ENCODE assay signal across 9 cellular contexts in genomic region chr11:6321961-6322362, GRCh38. TPM values are rescaled to one million over a fixed set of nuclear protein-coding genes. Genes with fewer than 3 reads are reported as not detected.
DNase-seq lines count a peak whose midpoint lies in the region; ATAC-seq and TF ChIP-seq lines count a peak whose summit lies in the region.
"Had no signal": no experiment of that assay in that cellular context is flagged by ENCODE, and none has a peak within 500 bp of the region (broad histone marks: within the 10 kb centered on the region; RNA-seq: fewer than 3 reads in every experiment).

No MANE protein-coding gene starts in this region.

- peak overlapping the region; percentile 88 for H3K4me3 Mint-ChIP-seq in activated CD4-positive, alpha-beta T cell treated with anti-CD3 and anti-CD28 coated beads, Interleukin-2, amount 10 ng/mL, durations not matched to agents 24 days and 14 days
- peak overlapping the region; percentile 41 for H3K4me3 Mint-ChIP-seq in WTC11

- peak overlapping the region; percentile 99 to 100 for H3K27ac ChIP-seq in thoracic aorta

- H3K27ac Mint-ChIP-seq in activated CD4-positive, alpha-beta T cell treated with anti-CD3 and anti-CD28 coated beads, Interleukin-2, amount 10 ng/mL, durations not matched to agents 24 days and 14 days, result peak overlapping the region; percentile 91
- peak overlapping the region; percentile 96 for H3K27ac Mint-ChIP-seq in WTC11

- no peaks in the 10 kb centered on the region for H3K9me3 ChIP-seq in thoracic aorta

- H3K36me3 ChIP-seq in thoracic aorta, result no peaks in the 10 kb centered on the region

- peaks cover 45% of the 10 kb centered on the region for H3K4me1 Mint-ChIP-seq in activated CD4-positive, alpha-beta T cell treated with anti-CD3 and anti-CD28 coated beads, Interleukin-2, amount 10 ng/mL, durations not matched to agents 24 days and 14 days
- H3K4me1 Mint-ChIP-seq in WTC11, result peaks cover 71% of the 10 kb centered on the region

- peaks cover 7% of the 10 kb centered on the region for H3K36me3 Mint-ChIP-seq in activated CD4-positive, alpha-beta T cell treated with anti-CD3 and anti-CD28 coated beads, Interleukin-2, amount 10 ng/mL, durations not matched to agents 24 days and 14 days (ENCODE audit: low read depth)
- H3K36me3 Mint-ChIP-seq in WTC11, result no peaks in the 10 kb centered on the region

- no peak overlapping the region for H3K4me3 ChIP-seq in thoracic aorta

- intact Hi-C loops in activated CD4-positive, alpha-beta T cell treated with anti-CD3 and anti-CD28 coated beads, Interleukin-2, amount 10 ng/mL, durations not matched to agents 24 days and 14 days (cut with micrococcal nuclease), result loop anchor here (1.0 to 5.0 kb wide), 6 partner anchors 29 to 635 kb away; partner anchors contain the start of genes ARFIP2, MRPL17, TIMM10B and TRIM22

- no peaks in the 10 kb centered on the region for H3K27me3 ChIP-seq in thoracic aorta (replicated peaks; ENCODE audit: insufficient read depth)

- TF ChIP-seq CTCF in WTC11 (IDR thresholded peaks at IDR 0.05), result no peak
- TF ChIP-seq CTCF in thoracic aorta (IDR thresholded peaks at IDR 0.05), result no peak

- no peaks in the 10 kb centered on the region for H3K9me3 Mint-ChIP-seq in activated CD4-positive, alpha-beta T cell treated with anti-CD3 and anti-CD28 coated beads, Interleukin-2, amount 10 ng/mL, durations not matched to agents 24 days and 14 days
- H3K9me3 Mint-ChIP-seq in WTC11, result no peaks in the 10 kb centered on the region

- ATAC-seq in WTC11, result no peak
- no peak for ATAC-seq in thoracic aorta (ENCODE audit: insufficient number of reproducible peaks, low FRiP score, low read depth)
- ATAC-seq in HG02981 (IDR thresholded peaks at IDR 0.05; ENCODE audit: unreplicated experiment), result no peak
- ATAC-seq in HG03378 (IDR thresholded peaks at IDR 0.05; ENCODE audit: unreplicated experiment), result no peak

- no peak for DNase-seq in activated CD4-positive, alpha-beta T cell treated with anti-CD3 and anti-CD28 coated beads, Interleukin-2, amount 10 ng/mL, durations not matched to agents 24 days and 14 days
- no peak for DNase-seq in activated CD4-positive, alpha-beta T cell treated with anti-CD3 and anti-CD28 coated beads for 4 hours
- DNase-seq in WTC11 (ENCODE audit: low spot score) (no peak), glomerular visceral epithelial cell (ENCODE audit: extremely low spot score) (peak; percentile 5), thoracic aorta (ENCODE audit: low spot score) (no peak), NCI-H2171 treated with DMSO at 0.1 percent for 48 hours (lab: John Stamatoyannopoulos, UW) (no peak)
- DNase-seq: DND-41 had no signal

- CTCF ChIA-PET in WTC11 (lab: Charles Lee), result interaction anchor here (0.7 to 6.5 kb wide), 9 partner anchors 23 to 92 kb away, joined by 3 to 75 read pairs (median 10); no protein-coding TSS in a partner anchor

- peaks cover 14% of the 10 kb centered on the region for H3K27me3 Mint-ChIP-seq in activated CD4-positive, alpha-beta T cell treated with anti-CD3 and anti-CD28 coated beads, Interleukin-2, amount 10 ng/mL, durations not matched to agents 24 days and 14 days
- H3K27me3 Mint-ChIP-seq in WTC11 (ENCODE audit: low read depth), result peaks cover 16% of the 10 kb centered on the region

- H3K4me1 ChIP-seq in thoracic aorta (ENCODE audit: control insufficient read depth in 1 of 2, low read depth in 2 of 2), result peaks cover 18 to 38% of the 10 kb centered on the region in 2 donors

- POLR2A ChIA-PET in WTC11 (lab: Charles Lee), result interaction anchor here (1.2 kb wide), 1 partner anchor 12 kb away, joined by 3 read pairs; no protein-coding TSS in a partner anchor

TF ChIP-seq in WTC11, 78 proteins besides CTCF, POLR2A, EP300 and RAD21 (continues in another document):
- no peak for TF ChIP-seq ZNF138 (CRISPR knock-in tag; conservative IDR thresholded peaks at IDR 0.05)
- no peak for TF ChIP-seq SMAD4 (CRISPR knock-in tag; IDR thresholded peaks at IDR 0.05)
- TF ChIP-seq ERG (CRISPR knock-in tag; IDR thresholded peaks at IDR 0.05), result no peak
- no peak for TF ChIP-seq ZNF532 (CRISPR knock-in tag; IDR thresholded peaks at IDR 0.05; ENCODE audit: borderline replicate concordance)
- no peak for TF ChIP-seq TEAD1 (CRISPR knock-in tag; IDR thresholded peaks at IDR 0.05)
- TF ChIP-seq AR (CRISPR knock-in tag; IDR thresholded peaks at IDR 0.05), result no peak
- no peak for TF ChIP-seq MYBL2 (CRISPR knock-in tag; IDR thresholded peaks at IDR 0.05)
- TF ChIP-seq HMGXB4 (CRISPR knock-in tag; IDR thresholded peaks at IDR 0.05), result no peak
- TF ChIP-seq ATF1 (CRISPR knock-in tag; IDR thresholded peaks at IDR 0.05), result no peak
- TF ChIP-seq TEAD4 (CRISPR knock-in tag; IDR thresholded peaks at IDR 0.05), result no peak
- TF ChIP-seq FOXJ3 (CRISPR knock-in tag; IDR thresholded peaks at IDR 0.05; ENCODE audit: borderline replicate concordance), result no peak
- no peak for TF ChIP-seq CREB1 (CRISPR knock-in tag; IDR thresholded peaks at IDR 0.05)

RNA-seq across cellular contexts. Expression of gene CAVIN3, which starts 1.7 kb away (rescaled TPM):
- 35.7 and 36.0 TPM in 2 replicates for total RNA-seq in activated CD4-positive, alpha-beta T cell treated with anti-CD3 and anti-CD28 coated beads, Interleukin-2, amount 10 ng/mL, durations not matched to agents 24 days and 14 days
- 27.3 to 41.5 TPM (median 28.0 TPM) in 3 replicates for total RNA-seq in WTC11 (2021)
- 100 to 1,000 TPM; 303 to 717 TPM for total RNA-seq in thoracic aorta
